ENCODE assay signal across 17 cellular contexts in genomic region chr14:63624701-63625100, GRCh38. TPM values are rescaled to one million over a fixed set of nuclear protein-coding genes. Genes with fewer than 3 reads are reported as not detected.
DNase-seq lines count a peak whose midpoint lies in the region; ATAC-seq, FAIRE-seq and TF ChIP-seq lines count a peak whose summit lies in the region.
"Had no signal": no experiment of that assay in that cellular context is flagged by ENCODE, and none has a peak within 500 bp of the region (broad histone marks: within the 10 kb centered on the region; RNA-seq: fewer than 3 reads in every experiment).

No MANE protein-coding gene starts in this region.

- TF ChIP-seq CTCF in VCaP (conservative IDR thresholded peaks at IDR 0.05): no peak
- no peak for TF ChIP-seq CTCF in progenitor cell of endocrine pancreas (IDR thresholded peaks at IDR 0.05; ENCODE audit: unreplicated experiment)

- peak; percentile 53 for FAIRE-seq in GM19239 (lab: Jason Lieb, UNC)
- FAIRE-seq: GM12892 had no signal

- H3K36me3 Mint-ChIP-seq in progenitor cell of endocrine pancreas (ENCODE audit: insufficient read depth): peaks cover 9% of the 10 kb centered on the region

- H3K27ac ChIP-seq in VCaP: peak overlapping the region; percentile 52

- no peaks in the 10 kb centered on the region for H3K27me3 Mint-ChIP-seq in progenitor cell of endocrine pancreas
- H3K27me3 Mint-ChIP-seq: CD4-positive, alpha-beta memory T cell had no signal

- no peak for ATAC-seq in HG03342 (IDR thresholded peaks at IDR 0.05; ENCODE audit: unreplicated experiment)
- ATAC-seq: GM23338, HCT116 had no signal

- DNase-seq in GM19239 (ENCODE audit: insufficient read length, low spot score) (no peak), progenitor cell of endocrine pancreas (ENCODE audit: low spot score, unreplicated experiment) (no peak), NOMO-1 treated with dmso at 0.1 percent for 144 hours (lab: John Stamatoyannopoulos, UW; ENCODE audit: unreplicated experiment) (no peak)
- DNase-seq in stimulated activated CD4-positive, alpha-beta T cell treated with anti-CD3 and anti-CD28 coated beads, Interleukin-2, amount 100 ng/mL, for 48 hours: no peak
- DNase-seq: C1 segment of cervical spinal cord; Calu3; CD4-positive, alpha-beta memory T cell; COR-L47; DMS79; EL; GF-D8; H9 had no signal

- H3K27ac Mint-ChIP-seq in progenitor cell of endocrine pancreas: peak overlapping the region; percentile 7
- H3K27ac Mint-ChIP-seq: GM23338 had no signal

- H3K4me3 Mint-ChIP-seq in progenitor cell of endocrine pancreas (ENCODE audit: low read depth): no peak overlapping the region
- H3K4me3 Mint-ChIP-seq: CD4-positive, alpha-beta memory T cell; GM23338; H9 had no signal

- H3K9me3 Mint-ChIP-seq in progenitor cell of endocrine pancreas (ENCODE audit: low read depth): no peaks in the 10 kb centered on the region
- H3K9me3 Mint-ChIP-seq: CD4-positive, alpha-beta memory T cell; GM23338; H9 had no signal

- H3K4me1 Mint-ChIP-seq in progenitor cell of endocrine pancreas (ENCODE audit: low read depth): no peaks in the 10 kb centered on the region
- H3K4me1 Mint-ChIP-seq: GM23338, H9 had no signal

RNA-seq across cellular contexts. Expression of gene WDR89, which starts 17.0 kb away (rescaled TPM):
- 18.6 and 20.6 TPM in 2 replicates for total RNA-seq in progenitor cell of endocrine pancreas
